Comparison of ENCODE assay signal across 15 cellular contexts in the genomic region with DNA sequence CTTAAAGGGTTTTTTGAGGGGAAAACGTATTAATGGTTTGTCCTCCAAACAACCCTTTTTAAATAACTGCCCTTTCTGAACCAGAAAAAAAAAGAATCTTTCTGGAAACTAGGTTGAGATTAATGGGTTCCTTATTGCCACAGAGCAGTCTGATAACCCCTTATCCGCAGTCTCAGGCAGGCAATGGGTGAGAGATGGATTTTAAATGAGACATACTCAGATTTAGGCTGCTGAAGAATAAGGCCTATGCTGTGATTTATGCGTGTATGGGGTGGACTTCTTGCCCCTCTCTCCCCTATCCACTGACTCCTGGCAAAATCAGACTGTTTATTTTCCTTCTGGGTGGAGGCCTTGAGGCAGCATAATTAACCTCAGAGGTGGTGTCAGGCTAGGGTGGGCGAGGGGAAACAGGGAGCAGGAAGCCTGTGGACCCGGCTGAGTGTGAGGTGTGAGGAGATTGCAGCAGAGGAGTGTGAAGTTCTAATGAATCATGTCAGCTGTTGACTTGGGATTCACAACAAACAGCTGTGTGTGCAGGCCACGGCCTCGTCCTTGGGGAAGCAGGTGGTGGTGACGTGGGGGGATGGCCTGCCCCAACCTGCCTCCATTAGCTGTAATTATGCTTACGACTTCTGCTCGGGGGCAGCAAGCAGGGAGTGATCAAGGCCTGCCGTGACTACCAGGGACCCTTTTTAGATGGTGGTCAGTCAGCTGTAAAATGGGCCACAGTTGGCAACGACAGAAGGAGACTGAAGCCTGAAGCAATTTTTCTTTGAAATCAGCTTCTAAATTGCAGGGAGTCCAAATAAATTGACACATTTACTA.
DNase-seq lines count a peak whose midpoint lies in the region; ATAC-seq, FAIRE-seq and TF ChIP-seq lines count a peak whose summit lies in the region.
"Had no signal": no experiment of that assay in that cellular context is flagged by ENCODE, and none has a peak within 500 bp of the region (broad histone marks: within the 10 kb centered on the region; RNA-seq: fewer than 3 reads in every experiment).

No MANE protein-coding gene starts in this region.

- TF ChIP-seq RAD21 in liver (IDR thresholded peaks at IDR 0.05) (no peak), HepG2 (CRISPR knock-in tag; IDR thresholded peaks at IDR 0.05) (no peak)

- H3K4me1 ChIP-seq in liver (ENCODE audit: control insufficient read depth in 4 of 4, insufficient read depth in 4 of 4, low read length in 3 of 4) (no peaks in the 10 kb centered on the region), HepG2 (ENCODE audit: insufficient read depth, low read length) (no peaks in the 10 kb centered on the region), esophagus muscularis mucosa (peaks cover 0 to 5% (median 2%) of the 10 kb centered on the region in 4 donors)

- H3K9ac ChIP-seq in liver (ENCODE audit: low read depth in 1 of 2, low read length in 2 of 2) (no peak overlapping the region), HepG2 (ENCODE audit: insufficient read depth, low read depth, low read length) (no peak overlapping the region)

- BruUV-seq in HepG2 (replicated peaks; lab: Mats Ljungman, UMichigan): no TSS peak

- ATAC-seq in HepG2: no peak
- no peak for ATAC-seq in HG02759 (IDR thresholded peaks at IDR 0.05; ENCODE audit: unreplicated experiment)
- no peak for ATAC-seq in HG02763 (IDR thresholded peaks at IDR 0.05; ENCODE audit: unreplicated experiment)
- ATAC-seq: activated CD8-positive, alpha-beta T cell treated with anti-CD3 and anti-CD28 coated beads for 36 hours had no signal

- H3K36me3 ChIP-seq in liver (ENCODE audit: control insufficient read depth in 4 of 4, insufficient read depth in 3 of 4, low read depth in 1 of 4, low read length in 3 of 4) (no peaks in the 10 kb centered on the region), HepG2 (replicated peaks in 1 of 2; ENCODE audit: control insufficient read depth in 1 of 2, insufficient read depth in 2 of 2, low read length in 2 of 2) (no peaks in the 10 kb centered on the region), esophagus muscularis mucosa (no peaks in the 10 kb centered on the region)

- 88% methylated on average over 12 of the region's 12 CpGs for WGBS in liver
- WGBS in HepG2 (ENCODE audit: low lambda C conversion rate): 90% methylated on average over 8 of the region's 12 CpGs
- WGBS in esophagus muscularis mucosa: 75% methylated on average over 7 of the region's 12 CpGs

- H3K9me3 ChIP-seq in liver (ENCODE audit: control insufficient read depth in 4 of 4, low read length in 3 of 4) (no peaks in the 10 kb centered on the region), HepG2 (ENCODE audit: low read length) (no peaks in the 10 kb centered on the region), esophagus muscularis mucosa (no peaks in the 10 kb centered on the region)

- TF ChIP-seq EP300 in HepG2 (IDR thresholded peaks at IDR 0.05; ENCODE audit: low read depth in 2 of 2, low read length in 2 of 2): no peak
- no peak for TF ChIP-seq EP300 in HepG2 (CRISPR knock-in tag; IDR thresholded peaks at IDR 0.05; ENCODE audit: borderline replicate concordance)
- TF ChIP-seq EP300 in esophagus muscularis mucosa (IDR thresholded peaks at IDR 0.05): no peak

- no peaks in the 10 kb centered on the region for H3K79me2 ChIP-seq in HepG2 (ENCODE audit: insufficient read depth, low read length)

- H4K20me1 ChIP-seq in HepG2 (ENCODE audit: insufficient read depth, low read length): no peaks in the 10 kb centered on the region

- no peak overlapping the region for H3K4me2 ChIP-seq in HepG2 (ENCODE audit: low read depth, low read length)

- DNase-seq in HepG2 (ENCODE audit: low spot score): no peak
- peak; percentile 43 to 83 for DNase-seq in NCI-H524 (lab: John Stamatoyannopoulos, UW)
- DNase-seq in esophagus muscularis mucosa (ENCODE audit: extremely low spot score): peak; percentile 64
- DNase-seq in occipital lobe (lab: John Stamatoyannopoulos, UW): no peak
- DNase-seq in frontal cortex (ENCODE audit: low spot score in 2 of 2): no peak
- DNase-seq: activated CD8-positive, alpha-beta T cell treated with anti-CD3 and anti-CD28 coated beads for 36 hours; activated naive CD4-positive, alpha-beta T cell treated with anti-CD3 and anti-CD28 coated beads for 36 hours; cerebellar nuclear complex; EL; Kasumi-1; OCI-M1 had no signal

- TF ChIP-seq POLR2A in HepG2 (IDR thresholded peaks at IDR 0.05; ENCODE audit: insufficient read depth in 1 of 2, low read depth in 2 of 2, low read length in 2 of 2) (no peak), esophagus muscularis mucosa (IDR thresholded peaks at IDR 0.05; ENCODE audit: low read depth) (no peak)

- TF ChIP-seq CTCF in liver (IDR thresholded peaks at IDR 0.05; ENCODE audit: low read depth, low read length, missing input control): no peak
- TF ChIP-seq CTCF in HepG2 (CRISPR knock-in tag; IDR thresholded peaks at IDR 0.05): no peak
- no peak for TF ChIP-seq CTCF in esophagus muscularis mucosa (IDR thresholded peaks at IDR 0.05)

- in situ Hi-C loops in HepG2 (cut with HindIII; ENCODE audit: extremely low pct_ligation_motif_present, low pct_unique_long_range_greater_than_20kb): no loop called here

- no peak overlapping the region for H3K4me3 ChIP-seq in liver (ENCODE audit: low read depth in 1 of 3, low read length in 3 of 3)
- H3K4me3 ChIP-seq in HepG2 (replicated peaks in 1 of 3; ENCODE audit: insufficient read depth in 1 of 3, low read depth in 2 of 3, low read length in 3 of 3): no peak overlapping the region
- H3K4me3 ChIP-seq in esophagus muscularis mucosa: no peak overlapping the region

- H3K27me3 ChIP-seq in liver (ENCODE audit: control insufficient read depth in 4 of 4, insufficient read depth in 4 of 4, low read length in 3 of 4): no peaks in the 10 kb centered on the region
- H3K27me3 ChIP-seq in HepG2 (ENCODE audit: control insufficient read depth in 1 of 2, insufficient read depth in 2 of 2, low read length in 2 of 2): no peaks in the 10 kb centered on the region
- no peaks in the 10 kb centered on the region for H3K27me3 ChIP-seq in esophagus muscularis mucosa

- POLR2A ChIA-PET in HepG2 (lab: Yijun Ruan, JAX): no interaction called here

- FAIRE-seq in HepG2 (lab: Jason Lieb, UNC) (no peak), frontal cortex (lab: Jason Lieb, UNC) (no peak)
- FAIRE-seq: GM18507 had no signal

- intact Hi-C loops in HepG2 (cut with micrococcal nuclease; ENCODE audit: unreplicated experiment) (no loop called here), esophagus muscularis mucosa (cut with DNase I) (no loop called here)

- H3K27ac ChIP-seq in liver (ENCODE audit: low read depth in 1 of 2, low read length in 2 of 2): no peak overlapping the region
- no peak overlapping the region for H3K27ac ChIP-seq in HepG2 (ENCODE audit: extremely low read length, insufficient read depth, low read length)
- H3K27ac ChIP-seq in esophagus muscularis mucosa (replicated peaks in 1 of 4): no peak overlapping the region

- CTCF ChIA-PET in HepG2 (lab: Yijun Ruan, JAX; ENCODE audit: low intra/inter-chr PET ratio, low total read pairs): no interaction called here

- no peak overlapping the region for H2AFZ ChIP-seq in HepG2 (ENCODE audit: low read length)

TF ChIP-seq in liver, 16 proteins besides CTCF, POLR2A, EP300 and RAD21:
- TF ChIP-seq NR2F2 (IDR thresholded peaks at IDR 0.05): peak; percentile 22
- TF ChIP-seq, protein P1, sequence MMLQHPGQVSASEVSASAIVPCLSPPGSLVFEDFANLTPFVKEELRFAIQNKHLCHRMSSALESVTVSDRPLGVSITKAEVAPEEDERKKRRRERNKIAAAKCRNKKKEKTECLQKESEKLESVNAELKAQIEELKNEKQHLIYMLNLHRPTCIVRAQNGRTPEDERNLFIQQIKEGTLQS (IDR thresholded peaks at IDR 0.05): no peak

TF ChIP-seq in HepG2, 621 proteins besides CTCF, POLR2A, EP300 and RAD21:
- TF ChIP-seq ZNF124 (CRISPR knock-in tag; IDR thresholded peaks at IDR 0.05) (no peak), TBP (CRISPR knock-in tag; IDR thresholded peaks at IDR 0.05) (no peak), U2AF1 (optimal IDR thresholded peaks at IDR 0.05; ENCODE audit: low read depth, low read length) (no peak), PPARG (CRISPR knock-in tag; conservative IDR thresholded peaks at IDR 0.05) (no peak), GTF3A (CRISPR knock-in tag; conservative IDR thresholded peaks at IDR 0.05) (no peak), SMC3 (IDR thresholded peaks at IDR 0.05; ENCODE audit: low read length) (no peak), ZSCAN20 (CRISPR knock-in tag; IDR thresholded peaks at IDR 0.05; ENCODE audit: borderline replicate concordance) (no peak)
- TF ChIP-seq, protein P2, sequence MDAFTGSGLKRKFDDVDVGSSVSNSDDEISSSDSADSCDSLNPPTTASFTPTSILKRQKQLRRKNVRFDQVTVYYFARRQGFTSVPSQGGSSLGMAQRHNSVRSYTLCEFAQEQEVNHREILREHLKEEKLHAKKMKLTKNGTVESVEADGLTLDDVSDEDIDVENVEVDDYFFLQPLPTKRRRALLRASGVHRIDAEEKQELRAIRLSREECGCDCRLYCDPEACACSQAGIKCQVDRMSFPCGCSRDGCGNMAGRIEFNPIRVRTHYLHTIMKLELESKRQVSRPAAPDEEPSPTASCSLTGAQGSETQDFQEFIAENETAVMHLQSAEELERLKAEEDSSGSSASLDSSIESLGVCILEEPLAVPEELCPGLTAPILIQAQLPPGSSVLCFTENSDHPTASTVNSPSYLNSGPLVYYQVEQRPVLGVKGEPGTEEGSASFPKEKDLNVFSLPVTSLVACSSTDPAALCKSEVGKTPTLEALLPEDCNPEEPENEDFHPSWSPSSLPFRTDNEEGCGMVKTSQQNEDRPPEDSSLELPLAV (CRISPR knock-in tag; conservative IDR thresholded peaks at IDR 0.05; ENCODE audit: low read depth): no peak
- TF ChIP-seq, protein P3, sequence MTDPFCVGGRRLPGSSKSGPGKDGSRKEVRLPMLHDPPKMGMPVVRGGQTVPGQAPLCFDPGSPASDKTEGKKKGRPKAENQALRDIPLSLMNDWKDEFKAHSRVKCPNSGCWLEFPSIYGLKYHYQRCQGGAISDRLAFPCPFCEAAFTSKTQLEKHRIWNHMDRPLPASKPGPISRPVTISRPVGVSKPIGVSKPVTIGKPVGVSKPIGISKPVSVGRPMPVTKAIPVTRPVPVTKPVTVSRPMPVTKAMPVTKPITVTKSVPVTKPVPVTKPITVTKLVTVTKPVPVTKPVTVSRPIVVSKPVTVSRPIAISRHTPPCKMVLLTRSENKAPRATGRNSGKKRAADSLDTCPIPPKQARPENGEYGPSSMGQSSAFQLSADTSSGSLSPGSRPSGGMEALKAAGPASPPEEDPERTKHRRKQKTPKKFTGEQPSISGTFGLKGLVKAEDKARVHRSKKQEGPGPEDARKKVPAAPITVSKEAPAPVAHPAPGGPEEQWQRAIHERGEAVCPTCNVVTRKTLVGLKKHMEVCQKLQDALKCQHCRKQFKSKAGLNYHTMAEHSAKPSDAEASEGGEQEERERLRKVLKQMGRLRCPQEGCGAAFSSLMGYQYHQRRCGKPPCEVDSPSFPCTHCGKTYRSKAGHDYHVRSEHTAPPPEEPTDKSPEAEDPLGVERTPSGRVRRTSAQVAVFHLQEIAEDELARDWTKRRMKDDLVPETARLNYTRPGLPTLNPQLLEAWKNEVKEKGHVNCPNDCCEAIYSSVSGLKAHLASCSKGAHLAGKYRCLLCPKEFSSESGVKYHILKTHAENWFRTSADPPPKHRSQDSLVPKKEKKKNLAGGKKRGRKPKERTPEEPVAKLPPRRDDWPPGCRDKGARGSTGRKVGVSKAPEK (CRISPR knock-in tag; IDR thresholded peaks at IDR 0.05; ENCODE audit: borderline replicate concordance): no peak

Comparison
In these comparisons a context has a peak if more than half of its experiments do, and no peak if none do; other contexts are left out.
1. DNase-seq: peak in NCI-H524 (2 of 2) and esophagus muscularis mucosa (single experiment); none in HepG2 (single experiment), occipital lobe (single experiment) and frontal cortex (0 of 2).